ENCODE assay signal across 8 cellular contexts in the genomic region with DNA sequence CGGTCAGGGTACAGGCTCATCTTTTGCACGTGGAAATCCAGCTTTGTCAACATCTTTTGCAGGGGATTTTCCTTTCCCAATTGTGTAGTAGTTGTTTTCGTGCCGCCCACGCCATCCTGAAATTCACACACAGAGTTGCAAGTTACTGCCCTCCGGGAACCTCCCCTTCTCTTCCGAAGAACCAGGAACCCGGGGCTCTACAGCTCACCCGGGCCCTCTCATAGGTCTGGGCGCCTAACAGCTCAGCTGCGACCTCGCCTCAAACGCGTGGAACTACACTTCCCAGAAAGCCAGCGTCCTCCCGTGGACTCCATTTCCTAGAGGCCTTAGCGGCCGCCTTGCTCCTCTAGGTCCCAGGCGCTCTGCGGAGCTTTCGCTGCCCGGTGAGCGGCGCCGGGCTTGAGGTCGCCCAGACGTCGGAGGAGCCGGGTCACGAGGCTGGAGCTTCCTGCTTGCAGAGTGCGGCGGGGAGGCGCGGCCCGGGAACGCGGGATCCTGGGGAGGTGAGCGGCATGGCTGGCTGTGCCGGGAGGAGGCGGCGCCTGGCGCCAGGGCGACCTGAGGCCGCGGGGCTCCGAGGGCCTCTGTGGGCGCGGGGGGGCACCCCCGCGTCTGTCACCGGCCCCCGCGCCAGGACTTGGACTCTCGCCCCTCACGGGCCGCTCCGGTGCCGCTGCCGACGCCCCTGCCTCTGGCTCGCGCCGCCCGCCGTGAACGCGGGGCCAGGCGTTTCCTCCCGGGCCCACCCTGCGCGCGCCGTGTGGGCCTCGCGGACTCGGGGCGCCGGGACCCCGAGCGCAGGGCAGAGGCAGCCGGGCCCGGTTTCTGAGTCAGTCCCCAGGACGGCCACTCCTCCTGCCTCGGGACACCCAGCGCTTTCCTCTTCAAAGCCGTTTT. TPM values are rescaled to one million over a fixed set of nuclear protein-coding genes. Genes with fewer than 3 reads are reported as not detected.
DNase-seq lines count a peak whose midpoint lies in the region; ATAC-seq and TF ChIP-seq lines count a peak whose summit lies in the region.

A gene (plus strand): TSS at position 329 of the 897 bp plus-strand sequence. CDS start 1,095 bp downstream, outside the sequence.

- ATAC-seq in GM21423 (IDR thresholded peaks at IDR 0.05; ENCODE audit: unreplicated experiment), result peak; percentile 99

- H3K27me3 ChIP-seq in HUES48 (ENCODE audit: control insufficient read depth, insufficient read depth, low read length) (no peaks in the 10 kb centered on the region), mononuclear cell (ENCODE audit: insufficient read depth, low read length) (no peaks in the 10 kb centered on the region)

- BruUV-seq in OCI-LY7 (replicated peaks; lab: Mats Ljungman, UMichigan), result no TSS peak

- POLR2A ChIA-PET in OCI-LY7 (lab: Charles Lee), result interaction anchor here (0.6 to 0.7 kb wide), 2 partner anchors 244 to 655 kb away, joined by 3 read pairs; a partner anchor contains a TSS

- peak; percentile 90 for DNase-seq in D341Med (ENCODE audit: low spot score)
- peak; percentile 92 for DNase-seq in OCI-LY7 (ENCODE audit: low spot score)
- peak; percentile 78 for DNase-seq in activated T-cell treated with anti-CD3 and anti-CD28 coated beads for 24 hours (ENCODE audit: low read depth)
- peak; percentile 95 for DNase-seq in epithelial cell of esophagus (ENCODE audit: low read depth)
- DNase-seq in stimulated activated CD8-positive, alpha-beta memory T cell treated with anti-CD3 and anti-CD28 coated beads, Interleukin-2, amount 100 ng/mL, for 48 hours (ENCODE audit: low read depth in 2 of 2), result peak; percentile 58 to 75

- CTCF ChIA-PET in OCI-LY7 (lab: Charles Lee; ENCODE audit: unreplicated experiment), result interaction anchor here (1.1 kb wide), 1 partner anchor 129 kb away, joined by 5 read pairs; a partner anchor contains a TSS

- H3K4me1 ChIP-seq in HUES48 (ENCODE audit: control insufficient read depth, insufficient read depth, low read length) (no peaks in the 10 kb centered on the region), OCI-LY7 (ENCODE audit: insufficient read depth, low read length, poor library complexity, severe bottlenecking) (peaks cover 7% of the 10 kb centered on the region), mononuclear cell (ENCODE audit: insufficient read depth, low read length) (peaks cover 10% of the 10 kb centered on the region)

- H3K27ac ChIP-seq in HUES48 (ENCODE audit: low read depth, low read length) (peak within 1 kb of the TSS; percentile 68), OCI-LY7 (ENCODE audit: low read depth, low read length, poor library complexity, severe bottlenecking) (no peak within 1 kb of the TSS)

- H3K4me2 ChIP-seq in OCI-LY7 (ENCODE audit: low read length), result peak within 1 kb of the TSS; percentile 60

- peak within 1 kb of the TSS; percentile 78 for H2AFZ ChIP-seq in OCI-LY7 (ENCODE audit: low read length)

- no peaks in the 10 kb centered on the region for H3K9me2 ChIP-seq in OCI-LY7 (ENCODE audit: insufficient read depth, low read length)

- no peaks in the 10 kb centered on the region for H3K79me2 ChIP-seq in OCI-LY7 (ENCODE audit: insufficient read depth, low read depth, low read length)

- H3K4me3 ChIP-seq in HUES48 (ENCODE audit: low read depth, low read length), result peak within 1 kb of the TSS; percentile 79
- H3K4me3 ChIP-seq in OCI-LY7 (ENCODE audit: low read depth, low read length, poor library complexity, severe bottlenecking), result peak within 1 kb of the TSS; percentile 76
- H3K4me3 ChIP-seq in epithelial cell of esophagus (ENCODE audit: low read length), result peak within 1 kb of the TSS; percentile 56
- peak within 1 kb of the TSS; percentile 67 for H3K4me3 ChIP-seq in mononuclear cell (ENCODE audit: low read length)

- H3K36me3 ChIP-seq in HUES48 (ENCODE audit: control insufficient read depth, insufficient read depth, low read length), result peaks cover 18% of the 10 kb centered on the region
- H3K36me3 ChIP-seq in OCI-LY7 (ENCODE audit: insufficient read depth, low read length), result peaks cover 12% of the 10 kb centered on the region

- peak within 1 kb of the TSS; percentile 45; the same call in 1 of the 2 replicates for H3K9ac ChIP-seq in HUES48 (ENCODE audit: low read depth, low read length)

- TF ChIP-seq CTCF in OCI-LY7 (conservative IDR thresholded peaks at IDR 0.05; ENCODE audit: low read length) (no peak), epithelial cell of esophagus (IDR thresholded peaks at IDR 0.05; ENCODE audit: insufficient read depth, low read depth, low read length, missing control alignments) (no peak)

- no peaks in the 10 kb centered on the region for H4K20me1 ChIP-seq in OCI-LY7 (ENCODE audit: insufficient read depth, low read length)

- intact Hi-C loops in OCI-LY7 (cut with micrococcal nuclease; ENCODE audit: unreplicated experiment), result loop anchor here (1.0 kb wide), 1 partner anchor 130 kb away; a partner anchor contains a TSS

- H3K9me3 ChIP-seq in HUES48 (ENCODE audit: control insufficient read depth, insufficient read depth, low read length) (peaks cover 13% of the 10 kb centered on the region), OCI-LY7 (ENCODE audit: low read length) (no peaks in the 10 kb centered on the region), mononuclear cell (ENCODE audit: low read depth, low read length) (no peaks in the 10 kb centered on the region)

RNA-seq across cellular contexts. Expression of the gene that starts here (rescaled TPM):
- total RNA-seq in OCI-LY7 (2014; rRNA removed; shearing (Covaris generic)), result 13.4 and 15.2 TPM in 2 replicates
- total RNA-seq in OCI-LY7 (2022) (11.7 and 12.1 TPM in 2 replicates), mononuclear cell (5.7 TPM)
